15 cellular contexts compared by ENCODE assay signal in the genomic region with DNA sequence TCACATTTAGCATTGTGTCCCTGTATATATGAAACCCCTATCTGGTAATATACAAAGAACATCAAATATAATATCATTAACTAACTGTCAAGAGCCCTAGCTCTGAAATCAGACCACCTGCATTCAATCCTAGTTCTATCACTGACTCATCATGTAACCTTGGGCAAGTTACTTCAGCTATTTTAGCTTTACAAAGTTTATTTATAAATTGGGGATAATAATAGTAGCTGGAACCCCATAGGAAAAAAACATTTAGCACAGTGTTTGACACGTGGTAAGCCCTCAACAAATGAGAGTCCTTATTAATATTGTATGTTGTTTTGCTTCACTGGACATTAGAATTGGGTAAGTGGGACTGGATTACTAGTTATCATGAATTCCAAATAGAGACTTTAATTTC.
"Had no signal": no experiment of that assay in that cellular context is flagged by ENCODE, and none has a peak within 500 bp of the region (broad histone marks: within the 10 kb centered on the region; RNA-seq: fewer than 3 reads in every experiment).

No MANE protein-coding gene starts in this region.

- H3K9ac ChIP-seq: neural progenitor cell, parathyroid adenoma had no signal

- H3K27me3 ChIP-seq: gastrocnemius medialis had no signal

- H3K4me1 ChIP-seq: parathyroid adenoma had no signal

- H3K36me3 ChIP-seq: gastrocnemius medialis, neural progenitor cell, stomach had no signal

- H3K27ac ChIP-seq: left ventricle myocardium inferior, neural progenitor cell, parathyroid adenoma, stomach had no signal

- ATAC-seq: activated CD8-positive, alpha-beta T cell treated with anti-CD3 and anti-CD28 coated beads, Interleukin-2, amount 10 ng/mL, durations not matched to agents 7 days and 5 days had no signal

- DNase-seq: activated CD4-positive, alpha-beta T cell treated with anti-CD3 and anti-CD28 coated beads for 48 hours; activated CD8-positive, alpha-beta memory T cell treated with anti-CD3 and anti-CD28 coated beads, Interleukin-2, amount 50 U/mL, for 48 hours; activated CD8-positive, alpha-beta T cell treated with anti-CD3 and anti-CD28 coated beads, Interleukin-2, amount 10 ng/mL, durations not matched to agents 7 days and 5 days; activated naive CD4-positive, alpha-beta T cell treated with Interleukin-2 at 50 U/mL for 16 hours; central memory CD4-positive, alpha-beta T cell; gastrocnemius medialis; kidney; left ventricle myocardium inferior; stimulated activated CD4-positive, alpha-beta T cell treated with anti-CD3 and anti-CD28 coated beads, Interleukin-15, amount 100 ng/mL, for 24 hours; stimulated activated CD4-positive, alpha-beta T cell treated with anti-CD3 and anti-CD28 coated beads, Interleukin-4, amount 100 ng/mL, for 24 hours; stomach; T-helper 1 cell had no signal

- H2AFZ ChIP-seq: neural progenitor cell, parathyroid adenoma had no signal

- H3K4me2 ChIP-seq: neural progenitor cell had no signal

- H3K9me3 ChIP-seq: gastrocnemius medialis, left ventricle myocardium inferior, stomach had no signal

- FAIRE-seq: kidney, urothelium cell line had no signal

- H3K4me3 ChIP-seq: gastrocnemius medialis, left ventricle myocardium inferior, neural progenitor cell, stomach had no signal

- H3K79me2 ChIP-seq: parathyroid adenoma had no signal
